In genomic region chr10:1538531-1539061, GRCh38 we compare ENCODE assay signal across 22 cellular contexts.
"Had no signal": no experiment of that assay in that cellular context is flagged by ENCODE, and none has a peak within 500 bp of the region (broad histone marks: within the 10 kb centered on the region; RNA-seq: fewer than 3 reads in every experiment).

No MANE protein-coding gene starts in this region.

- H3K4me1 ChIP-seq: body of pancreas, left ventricle myocardium inferior, pancreas, transverse colon had no signal

- H3K9me3 ChIP-seq: body of pancreas, left ventricle myocardium inferior, pancreas, transverse colon had no signal

- H3K36me3 Mint-ChIP-seq: activated CD8-positive, alpha-beta memory T cell treated with anti-CD3 and anti-CD28 coated beads, Interleukin-2, amount 10 ng/mL, durations not matched to agents 7 days and 5 days; activated naive CD4-positive, alpha-beta T cell treated with anti-CD3 and anti-CD28 coated beads, Interleukin-2, amount 50 U/mL, for 72 hours; stimulated activated naive B cell treated with anti-CD40 and anti-IgM and Interleukin-4, amounts not matched to agents 10 μg/mL and 1 μg/mL and 100 μg/mL, for 72 hours had no signal

- ATAC-seq: activated CD8-positive, alpha-beta memory T cell treated with anti-CD3 and anti-CD28 coated beads, Interleukin-2, amount 10 ng/mL, durations not matched to agents 7 days and 5 days; activated naive CD4-positive, alpha-beta T cell treated with anti-CD3 and anti-CD28 coated beads, Interleukin-2, amount 50 U/mL, for 72 hours; body of pancreas; pancreas; stimulated activated naive B cell treated with anti-CD40 and anti-IgM and Interleukin-4, amounts not matched to agents 10 μg/mL and 1 μg/mL and 100 μg/mL, for 72 hours had no signal

- H3K9me3 Mint-ChIP-seq: activated naive CD4-positive, alpha-beta T cell treated with anti-CD3 and anti-CD28 coated beads, Interleukin-2, amount 50 U/mL, for 72 hours; activated T-helper 2 cell treated with anti-CD3 and anti-CD28 coated beads, Interferon-gamma antibody, Interleukin-2, Interleukin-4, amounts not matched to agents 10 μg/mL and 5 μg/mL and 100 μg/mL, durations not matched to agents 14 hours and 24 hours and 36 hours; neural crest cell had no signal

- H3K27me3 ChIP-seq: body of pancreas, pancreas, transverse colon had no signal

- H3K4me3 ChIP-seq: body of pancreas, coronary artery, left ventricle myocardium inferior, pancreas, transverse colon had no signal

- H3K4me1 Mint-ChIP-seq: activated CD8-positive, alpha-beta memory T cell treated with anti-CD3 and anti-CD28 coated beads, Interleukin-2, amount 10 ng/mL, durations not matched to agents 7 days and 5 days; neural crest cell had no signal

- DNase-seq: activated CD4-positive, alpha-beta T cell treated with anti-CD3 and anti-CD28 coated beads, Interleukin-2, amount 50 U/mL, for 48 hours; activated CD4-positive, CD25-positive, alpha-beta regulatory T cell treated with anti-CD3 and anti-CD28 coated beads, Interleukin-2, amount 50 U/mL, for 72 hours; activated CD8-positive, alpha-beta memory T cell treated with anti-CD3 and anti-CD28 coated beads, Interleukin-2, amount 10 ng/mL, durations not matched to agents 7 days and 5 days; activated T-cell treated with anti-CD3 and anti-CD28 coated beads, Interleukin-2, amount 50 U/mL, for 1 hour; body of pancreas; central memory CD4-positive, alpha-beta T cell; effector CD4-positive, alpha-beta T cell; foreskin fibroblast; hypothalamus; left ventricle myocardium inferior; mesendoderm; pancreas; stimulated activated CD4-positive, alpha-beta T cell treated with anti-CD3 and anti-CD28 coated beads, Interleukin-2, amount 100 ng/mL, for 48 hours; stimulated activated naive B cell treated with anti-CD40 and anti-IgM and Interleukin-4, amounts not matched to agents 10 μg/mL and 1 μg/mL and 100 μg/mL, for 72 hours; substantia nigra; T-helper 9 cell; transverse colon had no signal

- FAIRE-seq: endothelial cell of umbilical vein, pancreas had no signal

- H3K27ac Mint-ChIP-seq: activated CD8-positive, alpha-beta memory T cell treated with anti-CD3 and anti-CD28 coated beads, Interleukin-2, amount 10 ng/mL, durations not matched to agents 7 days and 5 days; activated naive CD4-positive, alpha-beta T cell treated with anti-CD3 and anti-CD28 coated beads, Interleukin-2, amount 50 U/mL, for 72 hours; activated T-helper 2 cell treated with anti-CD3 and anti-CD28 coated beads, Interferon-gamma antibody, Interleukin-2, Interleukin-4, amounts not matched to agents 10 μg/mL and 5 μg/mL and 100 μg/mL, durations not matched to agents 14 hours and 24 hours and 36 hours; stimulated activated naive B cell treated with anti-CD40 and anti-IgM and Interleukin-4, amounts not matched to agents 10 μg/mL and 1 μg/mL and 100 μg/mL, for 72 hours had no signal

- H3K27ac ChIP-seq: body of pancreas, coronary artery, left ventricle myocardium inferior, pancreas, transverse colon had no signal

- H3K4me3 Mint-ChIP-seq: activated CD8-positive, alpha-beta memory T cell treated with anti-CD3 and anti-CD28 coated beads, Interleukin-2, amount 10 ng/mL, durations not matched to agents 7 days and 5 days; neural crest cell; stimulated activated naive B cell treated with anti-CD40 and anti-IgM and Interleukin-4, amounts not matched to agents 10 μg/mL and 1 μg/mL and 100 μg/mL, for 72 hours had no signal

- H3K36me3 ChIP-seq: left ventricle myocardium inferior, pancreas, transverse colon had no signal

- H3K27me3 Mint-ChIP-seq: activated CD8-positive, alpha-beta memory T cell treated with anti-CD3 and anti-CD28 coated beads, Interleukin-2, amount 10 ng/mL, durations not matched to agents 7 days and 5 days had no signal
